8 cellular contexts compared by ENCODE assay signal in the genomic region with DNA sequence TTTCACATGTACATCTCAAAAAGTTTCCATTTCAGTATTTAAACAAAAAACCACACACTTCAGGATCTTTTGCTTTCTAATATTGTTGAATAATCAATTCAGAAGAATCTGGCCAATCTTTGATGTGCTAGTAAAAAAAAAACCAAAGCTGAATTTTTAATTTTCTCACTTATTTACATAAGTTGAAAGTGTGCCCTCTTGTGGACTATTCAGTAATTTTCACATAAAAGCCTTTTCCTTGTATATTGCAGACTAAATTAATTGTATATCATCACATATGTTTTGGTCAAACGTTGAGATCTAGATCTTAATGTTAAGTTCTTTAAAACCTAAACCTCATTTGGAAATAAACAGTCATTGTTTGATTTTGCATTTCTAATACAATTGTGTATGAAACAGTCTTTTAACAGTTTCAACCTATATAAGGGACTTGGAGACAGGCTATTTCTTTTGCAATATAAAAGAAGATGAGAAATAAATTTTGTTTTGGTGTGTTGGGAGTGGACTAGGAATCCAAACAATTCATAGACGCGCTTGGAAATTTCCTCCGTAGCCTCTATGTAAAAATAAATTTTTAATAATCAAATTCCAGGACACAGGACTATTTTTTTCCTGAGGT.
DNase-seq lines count a peak whose midpoint lies in the region; ATAC-seq and TF ChIP-seq lines count a peak whose summit lies in the region.

No MANE protein-coding gene starts in this region.

- no peak overlapping the region for H2AFZ ChIP-seq in smooth muscle cell (ENCODE audit: low read depth)

- H3K4me2 ChIP-seq in smooth muscle cell: no peak overlapping the region

- TF ChIP-seq CTCF in fibroblast of villous mesenchyme (IDR thresholded peaks at IDR 0.05; ENCODE audit: insufficient read depth, low read depth, low read length): peak; percentile 42
- TF ChIP-seq CTCF in smooth muscle cell (IDR thresholded peaks at IDR 0.05; ENCODE audit: borderline replicate concordance, insufficient read depth, poor library complexity, severe bottlenecking): peak; percentile 69

- ATAC-seq in HG02885 (IDR thresholded peaks at IDR 0.05; ENCODE audit: poor library complexity, unreplicated experiment): no peak

- peaks cover 99% of the 10 kb centered on the region for H4K20me1 ChIP-seq in smooth muscle cell (ENCODE audit: low read depth)

- H3F3A ChIP-seq in smooth muscle cell (ENCODE audit: low read depth): no peaks in the 10 kb centered on the region

- DNase-seq in DMS 273 treated with DMSO at 0.1 percent for 48 hours (lab: John Stamatoyannopoulos, UW) (peak; percentile 34), RKO (ENCODE audit: low spot score) (peak; percentile 78), fibroblast of villous mesenchyme (ENCODE audit: low read depth) (peak; percentile 78), smooth muscle cell (lab: John Stamatoyannopoulos, UW; ENCODE audit: unreplicated experiment) (no peak), D341Med (ENCODE audit: low spot score) (no peak), amniotic stem cell (lab: John Stamatoyannopoulos, UW) (no peak)
- DNase-seq in Jurkat, Clone E6-1 (ENCODE audit: low read depth, low spot score): peak; percentile 77

- no peaks in the 10 kb centered on the region for H3K27me3 ChIP-seq in smooth muscle cell (ENCODE audit: low read depth)

- peaks cover 97% of the 10 kb centered on the region for H3K79me2 ChIP-seq in smooth muscle cell (ENCODE audit: low read depth)

- peaks cover under 1% of the 10 kb centered on the region for H3K4me1 ChIP-seq in smooth muscle cell (ENCODE audit: low read depth)

- H3K9ac ChIP-seq in smooth muscle cell (ENCODE audit: low read depth): no peak overlapping the region

- H3K9me3 ChIP-seq in smooth muscle cell (replicated peaks; ENCODE audit: low read depth): no peaks in the 10 kb centered on the region

- WGBS in smooth muscle cell (ENCODE audit: low lambda C conversion rate): 75% methylated on average over 4 of the region's 4 CpGs

- no peak overlapping the region for H3K4me3 ChIP-seq in Jurkat, Clone E6-1 (ENCODE audit: low read length)
- H3K4me3 ChIP-seq in fibroblast of villous mesenchyme (ENCODE audit: low read depth, low read length) (no peak overlapping the region), smooth muscle cell (no peak overlapping the region)

- H3K27ac ChIP-seq in smooth muscle cell (ENCODE audit: low read depth): no peak overlapping the region

- no peaks in the 10 kb centered on the region for H3K36me3 ChIP-seq in smooth muscle cell (ENCODE audit: low read depth)

Comparison
In these comparisons a context has a peak if more than half of its experiments do, and no peak if none do; other contexts are left out.
1. DNase-seq: peak in DMS 273 treated with DMSO at 0.1 percent for 48 hours (single experiment), Jurkat, Clone E6-1 (single experiment), RKO (single experiment) and fibroblast of villous mesenchyme (single experiment); none in smooth muscle cell (single experiment), D341Med (single experiment) and amniotic stem cell (single experiment).